In genomic region chr2:119389615-119390306, GRCh38 we compare ENCODE assay signal across 10 cellular contexts. TPM values are rescaled to one million over a fixed set of nuclear protein-coding genes. Genes with fewer than 3 reads are reported as not detected.
DNase-seq lines count a peak whose midpoint lies in the region; ATAC-seq, FAIRE-seq and TF ChIP-seq lines count a peak whose summit lies in the region.
"Had no signal": no experiment of that assay in that cellular context is flagged by ENCODE, and none has a peak within 500 bp of the region (broad histone marks: within the 10 kb centered on the region; RNA-seq: fewer than 3 reads in every experiment).

No MANE protein-coding gene starts in this region.

- H3K36me3 ChIP-seq in SK-N-MC (ENCODE audit: insufficient read depth, low read length) = no peaks in the 10 kb centered on the region
- no peaks in the 10 kb centered on the region for H3K36me3 ChIP-seq in skeletal muscle satellite cell (ENCODE audit: insufficient read depth, low read length)

- no peaks in the 10 kb centered on the region for H3K9me3 ChIP-seq in SK-N-MC (ENCODE audit: low read depth, low read length)
- no peaks in the 10 kb centered on the region for H3K9me3 ChIP-seq in skeletal muscle satellite cell (replicated peaks; ENCODE audit: low read length)
- no peaks in the 10 kb centered on the region for H3K9me3 ChIP-seq in T-helper 17 cell (ENCODE audit: control insufficient read depth, low read length, poor library complexity, severe bottlenecking)

- no peak overlapping the region for H3K27ac Mint-ChIP-seq in T-helper 17 cell
- H3K27ac Mint-ChIP-seq: activated CD4-positive, alpha-beta T cell treated with anti-CD3 and anti-CD28 coated beads for 36 hours had no signal

- peaks cover 19% of the 10 kb centered on the region for H3K4me1 ChIP-seq in skeletal muscle satellite cell (ENCODE audit: control insufficient read depth, insufficient read depth, low read length)

- H3K27me3 Mint-ChIP-seq in T-helper 17 cell = peaks cover 30% of the 10 kb centered on the region

- TF ChIP-seq CTCF in fibroblast of villous mesenchyme (IDR thresholded peaks at IDR 0.05; ENCODE audit: insufficient read depth, low read depth, low read length) = no peak

- no peaks in the 10 kb centered on the region for H3K27me3 ChIP-seq in skeletal muscle satellite cell (ENCODE audit: control insufficient read depth, insufficient read depth, low read length)

- H3K4me1 Mint-ChIP-seq in T-helper 17 cell = peaks cover 6% of the 10 kb centered on the region

- peak overlapping the region; percentile 51 for H3K4me2 ChIP-seq in skeletal muscle satellite cell (ENCODE audit: low read length)

- no peak for DNase-seq in H54 (ENCODE audit: insufficient read length, low spot score)
- DNase-seq in SK-N-MC (ENCODE audit: low read depth, low spot score) = no peak
- peak; percentile 63 for DNase-seq in fibroblast of villous mesenchyme (ENCODE audit: low read depth)
- no peak for DNase-seq in T-helper 17 cell
- DNase-seq: activated CD4-positive, alpha-beta T cell treated with anti-CD3 and anti-CD28 coated beads for 36 hours; NCI-H2081 had no signal

- no peak for TF ChIP-seq POLR2A in H54 (IDR thresholded peaks at IDR 0.05; ENCODE audit: low read depth, low read length)

- peak; percentile 92 for FAIRE-seq in H54 (lab: Jason Lieb, UNC)

- ATAC-seq in HG03045 (IDR thresholded peaks at IDR 0.05; ENCODE audit: unreplicated experiment) (no peak), T-helper 17 cell (no peak), HG02884 (IDR thresholded peaks at IDR 0.05; ENCODE audit: unreplicated experiment) (no peak), HG03442 (IDR thresholded peaks at IDR 0.05; ENCODE audit: unreplicated experiment) (no peak)
- ATAC-seq: activated CD4-positive, alpha-beta T cell treated with anti-CD3 and anti-CD28 coated beads for 36 hours had no signal

- H3K9ac ChIP-seq in SK-N-MC (ENCODE audit: insufficient read length) (peak overlapping the region; percentile 17), skeletal muscle satellite cell (ENCODE audit: low read depth, low read length) (no peak overlapping the region)

- H3K27ac ChIP-seq in SK-N-MC = peak overlapping the region; percentile 97

- no peak overlapping the region for H3K4me3 Mint-ChIP-seq in T-helper 17 cell
- H3K4me3 Mint-ChIP-seq: activated CD4-positive, alpha-beta T cell treated with anti-CD3 and anti-CD28 coated beads for 36 hours had no signal

- H3K36me3 Mint-ChIP-seq in T-helper 17 cell (ENCODE audit: low read depth) = peaks cover 2% of the 10 kb centered on the region

- H3K4me3 ChIP-seq in SK-N-MC (peak overlapping the region; percentile 65), fibroblast of villous mesenchyme (ENCODE audit: low read depth, low read length) (no peak overlapping the region), skeletal muscle satellite cell (ENCODE audit: low read length) (no peak overlapping the region)

RNA-seq across cellular contexts. Expression of gene DBI, which starts 23.0 kb away (rescaled TPM):
- total RNA-seq in fibroblast of villous mesenchyme (87.0 and 117 TPM in 2 replicates), T-helper 17 cell (10 to 100 TPM; 39.3 to 43.0 TPM)
- total RNA-seq in skeletal muscle satellite cell (2012; rRNA removed) = 133 and 135 TPM in 2 replicates

RNA-seq across cellular contexts. Expression of gene C2orf76, which starts 23.1 kb away (rescaled TPM):
- total RNA-seq in fibroblast of villous mesenchyme (8.6 and 9.3 TPM in 2 replicates), T-helper 17 cell (1 to 10 TPM; 7.2 to 9.0 TPM)
- 6.8 and 9.0 TPM in 2 replicates for total RNA-seq in skeletal muscle satellite cell (2012; rRNA removed)

RNA-seq across cellular contexts. Expression of gene TMEM37, which starts 41.9 kb away (rescaled TPM):
- total RNA-seq in fibroblast of villous mesenchyme = 0.64 and 1.3 TPM in 2 replicates
- total RNA-seq in skeletal muscle satellite cell (2012; rRNA removed) = not detected in 2 replicates
- total RNA-seq in T-helper 17 cell = not detected
- total RNA-seq: activated CD4-positive, alpha-beta T cell treated with anti-CD3 and anti-CD28 coated beads for 36 hours had no signal
